Comparison of ENCODE assay signal across 25 cellular contexts in genomic region chr2:17617955-17618354, GRCh38.
"Had no signal": no experiment of that assay in that cellular context is flagged by ENCODE, and none has a peak within 500 bp of the region (broad histone marks: within the 10 kb centered on the region; RNA-seq: fewer than 3 reads in every experiment).

No MANE protein-coding gene starts in this region.

- H3K27ac ChIP-seq: stomach, suprapubic skin, testis, thoracic aorta, thyroid gland, tibial artery, tibial nerve, transverse colon, upper lobe of left lung, upper lobe of right lung, uterus, vagina had no signal

- H3K4me1 ChIP-seq: testis, thyroid gland, transverse colon, upper lobe of left lung, upper lobe of right lung, uterus had no signal

- H3K27me3 ChIP-seq: stomach, suprapubic skin, testis, thyroid gland, tibial nerve, transverse colon, upper lobe of left lung, upper lobe of right lung, uterus, vagina had no signal

- H3K4me3 ChIP-seq: stomach, suprapubic skin, testis, thoracic aorta, thyroid gland, tibial artery, tibial nerve, transverse colon, upper lobe of left lung, upper lobe of right lung, uterus, vagina had no signal

- H3K36me3 ChIP-seq: stomach, suprapubic skin, thoracic aorta, thyroid gland, tibial artery, tibial nerve, transverse colon, upper lobe of left lung, upper lobe of right lung, uterus, vagina had no signal

- DNase-seq: stimulated activated CD4-positive, alpha-beta T cell treated with anti-CD3 and anti-CD28 coated beads, Interleukin-2, amount 100 ng/mL, for 48 hours; stimulated activated CD4-positive, alpha-beta T cell treated with anti-CD3 and anti-CD28 coated beads, Interleukin-4, amount 100 ng/mL, for 1 hour; stimulated activated CD4-positive, alpha-beta T cell treated with anti-CD3 and anti-CD28 coated beads, Interleukin-4, amount 100 ng/mL, for 24 hours; stimulated activated CD4-positive, alpha-beta T cell treated with anti-CD3 and anti-CD28 coated beads, Interleukin-4, amount 100 ng/mL, for 4 hours; stimulated activated CD8-positive, alpha-beta memory T cell treated with anti-CD3 and anti-CD28 coated beads, Interleukin-4, amount 100 ng/mL, for 48 hours; stimulated activated naive B cell treated with anti-CD40 and anti-IgM and Interleukin-4, amounts not matched to agents 10 μg/mL and 1 μg/mL and 100 μg/mL, for 72 hours; stimulated activated naive CD4-positive, alpha-beta T cell; stimulated activated naive CD4-positive, alpha-beta T cell treated with Interleukin-2 at 50 U/mL for 16 hours; stimulated activated naive CD8-positive, alpha-beta T cell treated with anti-CD3 and anti-CD28 coated beads, Interleukin-15, amount 100 ng/mL, for 72 hours; stimulated activated naive CD8-positive, alpha-beta T cell treated with anti-CD3 and anti-CD28 coated beads, Interleukin-15, Interleukin-2, amounts not matched to agents 100 U/mL and 50 U/mL, for 24 hours; stomach; testis; thyroid gland; tibial artery; transverse colon; trophoblast cell; upper lobe of left lung; upper lobe of right lung; uterus had no signal

- ATAC-seq: stimulated activated effector memory CD8-positive, alpha-beta T cell treated with anti-CD3 and anti-CD28 coated beads, Interleukin-12 subunit alpha, Interleukin-12 subunit beta, amount 100 ng/mL, for 72 hours; stimulated activated memory B cell treated with anti-CD40 and anti-IgM and Interleukin-4, amounts not matched to agents 10 μg/mL and 1 μg/mL and 100 μg/mL, for 72 hours; stimulated activated naive B cell treated with anti-CD40 and anti-IgM and Interleukin-4, amounts not matched to agents 10 μg/mL and 1 μg/mL and 100 μg/mL, for 72 hours; stimulated activated naive CD8-positive, alpha-beta T cell treated with anti-CD3 and anti-CD28 coated beads, Interleukin-15, amount 100 ng/mL, for 72 hours; stimulated activated naive CD8-positive, alpha-beta T cell treated with anti-CD3 and anti-CD28 coated beads, Interleukin-15, Interleukin-2, amounts not matched to agents 100 U/mL and 50 U/mL, for 24 hours; upper lobe of right lung had no signal

- H3K9me3 ChIP-seq: stomach, suprapubic skin, testis, thoracic aorta, thyroid gland, tibial artery, tibial nerve, transverse colon, upper lobe of left lung, upper lobe of right lung, uterus, vagina had no signal
